In the genomic region with DNA sequence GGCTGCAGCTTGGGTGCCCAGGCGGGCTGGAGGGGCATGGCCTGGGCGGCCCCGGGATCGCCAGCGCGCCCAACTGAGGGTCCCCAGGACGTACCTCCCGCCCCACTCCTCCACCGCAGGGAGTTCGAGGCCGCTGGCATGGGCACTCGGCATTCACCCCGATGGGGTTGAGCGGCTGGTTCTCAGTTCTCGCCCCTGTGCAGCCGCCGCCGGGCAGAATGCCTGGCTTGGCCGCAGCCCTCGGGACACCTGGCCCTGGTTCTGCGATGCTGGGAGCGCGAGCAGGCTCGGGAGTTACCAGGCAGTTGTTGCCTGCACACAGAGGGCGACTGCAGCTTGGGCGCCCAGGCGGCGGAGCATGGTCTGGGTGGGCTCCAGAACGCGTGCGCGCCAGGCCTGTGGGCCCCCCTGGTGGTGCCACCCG, we compare ENCODE assay signal across 1 cellular context.
TF ChIP-seq lines count a peak whose summit lies in the region.

No MANE protein-coding gene starts in this region.

TF ChIP-seq in HCT116, 20 proteins besides CTCF, POLR2A, EP300 and RAD21 (continued from another document):
- no peak for TF ChIP-seq EGR1 (IDR thresholded peaks at IDR 0.05; ENCODE audit: low read depth)
- TF ChIP-seq CEBPB (IDR thresholded peaks at IDR 0.05; ENCODE audit: low read depth) = no peak
- no peak for TF ChIP-seq FOSL1 (IDR thresholded peaks at IDR 0.05; ENCODE audit: low read depth)
- TF ChIP-seq JUND (IDR thresholded peaks at IDR 0.05) = no peak
- no peak for TF ChIP-seq CBX3 (IDR thresholded peaks at IDR 0.05; ENCODE audit: low read depth)
- TF ChIP-seq, protein P1, sequence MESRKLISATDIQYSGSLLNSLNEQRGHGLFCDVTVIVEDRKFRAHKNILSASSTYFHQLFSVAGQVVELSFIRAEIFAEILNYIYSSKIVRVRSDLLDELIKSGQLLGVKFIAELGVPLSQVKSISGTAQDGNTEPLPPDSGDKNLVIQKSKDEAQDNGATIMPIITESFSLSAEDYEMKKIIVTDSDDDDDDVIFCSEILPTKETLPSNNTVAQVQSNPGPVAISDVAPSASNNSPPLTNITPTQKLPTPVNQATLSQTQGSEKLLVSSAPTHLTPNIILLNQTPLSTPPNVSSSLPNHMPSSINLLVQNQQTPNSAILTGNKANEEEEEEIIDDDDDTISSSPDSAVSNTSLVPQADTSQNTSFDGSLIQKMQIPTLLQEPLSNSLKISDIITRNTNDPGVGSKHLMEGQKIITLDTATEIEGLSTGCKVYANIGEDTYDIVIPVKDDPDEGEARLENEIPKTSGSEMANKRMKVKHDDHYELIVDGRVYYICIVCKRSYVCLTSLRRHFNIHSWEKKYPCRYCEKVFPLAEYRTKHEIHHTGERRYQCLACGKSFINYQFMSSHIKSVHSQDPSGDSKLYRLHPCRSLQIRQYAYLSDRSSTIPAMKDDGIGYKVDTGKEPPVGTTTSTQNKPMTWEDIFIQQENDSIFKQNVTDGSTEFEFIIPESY (IDR thresholded peaks at IDR 0.05; ENCODE audit: extremely low read depth, insufficient replicate concordance, low read length) = no peak
